ENCODE assay signal across 1 cellular context in the genomic region with DNA sequence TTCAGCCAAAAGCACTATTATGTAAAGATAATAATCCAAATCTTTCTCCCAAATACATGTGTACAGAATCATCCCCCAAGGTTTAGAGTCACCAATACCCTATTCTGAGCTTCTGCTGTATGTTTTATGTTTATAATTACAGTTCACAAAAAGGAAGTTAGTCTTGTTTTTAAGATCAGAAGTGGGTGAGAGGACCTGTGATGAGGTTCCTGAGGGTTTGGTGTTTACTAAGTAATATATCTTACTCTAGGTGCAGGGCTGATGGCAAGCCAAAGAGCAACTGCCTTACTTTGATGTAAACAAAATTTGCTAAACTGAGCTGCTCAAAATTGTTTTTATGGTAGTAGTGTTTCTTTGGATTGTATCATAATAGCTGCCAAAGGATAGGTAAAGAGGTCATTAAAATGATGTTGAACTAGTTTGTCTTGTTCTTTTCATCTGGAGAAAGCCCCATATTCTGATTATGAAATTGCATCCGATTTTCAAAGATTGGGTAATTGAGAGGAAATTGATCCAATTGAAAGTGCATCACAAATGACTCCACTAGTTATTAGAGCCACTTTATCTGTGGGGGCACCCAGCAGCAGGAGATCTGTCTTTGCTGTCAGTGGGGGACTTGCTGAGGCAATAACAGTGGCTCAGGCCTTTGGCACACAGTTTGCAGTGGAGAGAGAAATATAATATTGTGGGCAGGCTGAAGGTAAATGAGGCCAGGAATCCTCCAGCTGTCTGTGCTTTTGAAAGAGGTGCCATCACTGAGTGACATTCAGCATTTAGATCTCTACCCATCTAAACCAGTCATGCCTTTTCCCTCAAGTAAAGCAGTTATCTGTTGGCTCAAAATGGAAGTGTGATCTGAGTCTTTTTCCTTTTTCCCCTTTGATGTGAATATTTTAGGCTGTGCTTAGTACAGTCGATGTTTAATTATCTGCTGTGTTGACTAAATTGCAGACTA.
TF ChIP-seq lines count a peak whose summit lies in the region.

No MANE protein-coding gene starts in this region.

TF ChIP-seq in SK-N-SH treated with all-trans-retinoic acid at 6 μM for 48 hours, 23 proteins besides CTCF, POLR2A, EP300 and RAD21 (continued from another document):
- TF ChIP-seq PATZ1 (CRISPR knock-in tag; IDR thresholded peaks at IDR 0.05; ENCODE audit: borderline replicate concordance) (no peak), TCF4 (CRISPR knock-in tag; IDR thresholded peaks at IDR 0.05; ENCODE audit: borderline replicate concordance) (no peak), BACH2 (CRISPR knock-in tag; IDR thresholded peaks at IDR 0.05; ENCODE audit: borderline replicate concordance) (no peak), SNAI2 (CRISPR knock-in tag; IDR thresholded peaks at IDR 0.05) (no peak), ZFP30 (CRISPR knock-in tag; IDR thresholded peaks at IDR 0.05) (no peak), RARB (CRISPR knock-in tag; IDR thresholded peaks at IDR 0.05) (no peak), ISL1 (CRISPR knock-in tag; IDR thresholded peaks at IDR 0.05) (no peak), ESRRG (CRISPR knock-in tag; IDR thresholded peaks at IDR 0.05) (no peak), CSDC2 (CRISPR knock-in tag; IDR thresholded peaks at IDR 0.05) (no peak), ZNF565 (CRISPR knock-in tag; conservative IDR thresholded peaks at IDR 0.05; ENCODE audit: low read depth) (no peak)
TF ChIP-seq in SK-N-SH treated with all-trans-retinoic acid at 6 μM for 48 hours: peak in this region for 0.
